1 cellular context compared by ENCODE assay signal in the genomic region with DNA sequence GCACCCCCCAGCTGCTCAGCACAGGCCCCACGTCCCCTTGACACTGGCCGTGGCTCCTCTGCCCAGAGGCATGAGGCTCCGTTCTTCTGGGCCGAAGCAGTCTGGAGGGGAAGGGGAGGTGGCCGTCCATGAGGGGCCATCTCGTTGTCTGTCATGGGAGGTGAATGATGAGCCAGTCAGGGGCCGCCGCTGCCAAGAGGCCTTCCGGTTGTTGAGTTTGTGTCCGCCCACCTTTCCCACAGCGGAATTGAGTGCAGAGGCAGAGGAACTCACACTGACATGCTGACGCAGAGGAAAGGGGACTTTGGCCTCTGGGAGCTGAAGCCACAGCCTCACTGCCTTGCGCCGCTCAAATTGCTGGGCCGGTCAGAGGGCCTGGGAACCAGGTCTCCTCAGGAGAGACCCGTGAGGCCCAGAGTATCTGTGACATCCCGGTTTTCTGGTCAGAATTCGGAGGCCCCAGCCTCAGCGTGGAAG.
TF ChIP-seq lines count a peak whose summit lies in the region.

No MANE protein-coding gene starts in this region.

TF ChIP-seq in HepG2, 621 proteins besides CTCF, POLR2A, EP300 and RAD21 (continued from another document and continues in another):
- TF ChIP-seq, protein P1, sequence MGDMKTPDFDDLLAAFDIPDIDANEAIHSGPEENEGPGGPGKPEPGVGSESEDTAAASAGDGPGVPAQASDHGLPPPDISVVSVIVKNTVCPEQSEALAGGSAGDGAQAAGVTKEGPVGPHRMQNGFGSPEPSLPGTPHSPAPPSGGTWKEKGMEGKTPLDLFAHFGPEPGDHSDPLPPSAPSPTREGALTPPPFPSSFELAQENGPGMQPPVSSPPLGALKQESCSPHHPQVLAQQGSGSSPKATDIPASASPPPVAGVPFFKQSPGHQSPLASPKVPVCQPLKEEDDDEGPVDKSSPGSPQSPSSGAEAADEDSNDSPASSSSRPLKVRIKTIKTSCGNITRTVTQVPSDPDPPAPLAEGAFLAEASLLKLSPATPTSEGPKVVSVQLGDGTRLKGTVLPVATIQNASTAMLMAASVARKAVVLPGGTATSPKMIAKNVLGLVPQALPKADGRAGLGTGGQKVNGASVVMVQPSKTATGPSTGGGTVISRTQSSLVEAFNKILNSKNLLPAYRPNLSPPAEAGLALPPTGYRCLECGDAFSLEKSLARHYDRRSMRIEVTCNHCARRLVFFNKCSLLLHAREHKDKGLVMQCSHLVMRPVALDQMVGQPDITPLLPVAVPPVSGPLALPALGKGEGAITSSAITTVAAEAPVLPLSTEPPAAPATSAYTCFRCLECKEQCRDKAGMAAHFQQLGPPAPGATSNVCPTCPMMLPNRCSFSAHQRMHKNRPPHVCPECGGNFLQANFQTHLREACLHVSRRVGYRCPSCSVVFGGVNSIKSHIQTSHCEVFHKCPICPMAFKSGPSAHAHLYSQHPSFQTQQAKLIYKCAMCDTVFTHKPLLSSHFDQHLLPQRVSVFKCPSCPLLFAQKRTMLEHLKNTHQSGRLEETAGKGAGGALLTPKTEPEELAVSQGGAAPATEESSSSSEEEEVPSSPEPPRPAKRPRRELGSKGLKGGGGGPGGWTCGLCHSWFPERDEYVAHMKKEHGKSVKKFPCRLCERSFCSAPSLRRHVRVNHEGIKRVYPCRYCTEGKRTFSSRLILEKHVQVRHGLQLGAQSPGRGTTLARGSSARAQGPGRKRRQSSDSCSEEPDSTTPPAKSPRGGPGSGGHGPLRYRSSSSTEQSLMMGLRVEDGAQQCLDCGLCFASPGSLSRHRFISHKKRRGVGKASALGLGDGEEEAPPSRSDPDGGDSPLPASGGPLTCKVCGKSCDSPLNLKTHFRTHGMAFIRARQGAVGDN (CRISPR knock-in tag; IDR thresholded peaks at IDR 0.05), result peak; percentile 87
- TF ChIP-seq HCFC1 (IDR thresholded peaks at IDR 0.05; ENCODE audit: low read depth, low read length), result no peak
- TF ChIP-seq ZNF629 (CRISPR knock-in tag; conservative IDR thresholded peaks at IDR 0.05), result peak; percentile 46; the same call in 1 of the 2 replicates
- TF ChIP-seq, protein P2, sequence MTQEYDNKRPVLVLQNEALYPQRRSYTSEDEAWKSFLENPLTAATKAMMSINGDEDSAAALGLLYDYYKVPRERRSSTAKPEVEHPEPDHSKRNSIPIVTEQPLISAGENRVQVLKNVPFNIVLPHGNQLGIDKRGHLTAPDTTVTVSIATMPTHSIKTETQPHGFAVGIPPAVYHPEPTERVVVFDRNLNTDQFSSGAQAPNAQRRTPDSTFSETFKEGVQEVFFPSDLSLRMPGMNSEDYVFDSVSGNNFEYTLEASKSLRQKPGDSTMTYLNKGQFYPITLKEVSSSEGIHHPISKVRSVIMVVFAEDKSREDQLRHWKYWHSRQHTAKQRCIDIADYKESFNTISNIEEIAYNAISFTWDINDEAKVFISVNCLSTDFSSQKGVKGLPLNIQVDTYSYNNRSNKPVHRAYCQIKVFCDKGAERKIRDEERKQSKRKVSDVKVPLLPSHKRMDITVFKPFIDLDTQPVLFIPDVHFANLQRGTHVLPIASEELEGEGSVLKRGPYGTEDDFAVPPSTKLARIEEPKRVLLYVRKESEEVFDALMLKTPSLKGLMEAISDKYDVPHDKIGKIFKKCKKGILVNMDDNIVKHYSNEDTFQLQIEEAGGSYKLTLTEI (CRISPR knock-in tag; conservative IDR thresholded peaks at IDR 0.05), result no peak
- TF ChIP-seq ONECUT2 (CRISPR knock-in tag; IDR thresholded peaks at IDR 0.05), result no peak
- TF ChIP-seq PHF8 (CRISPR knock-in tag; IDR thresholded peaks at IDR 0.05), result peak; percentile 60
- no peak for TF ChIP-seq ZNF543 (CRISPR knock-in tag; IDR thresholded peaks at IDR 0.05)
- TF ChIP-seq, protein P3, sequence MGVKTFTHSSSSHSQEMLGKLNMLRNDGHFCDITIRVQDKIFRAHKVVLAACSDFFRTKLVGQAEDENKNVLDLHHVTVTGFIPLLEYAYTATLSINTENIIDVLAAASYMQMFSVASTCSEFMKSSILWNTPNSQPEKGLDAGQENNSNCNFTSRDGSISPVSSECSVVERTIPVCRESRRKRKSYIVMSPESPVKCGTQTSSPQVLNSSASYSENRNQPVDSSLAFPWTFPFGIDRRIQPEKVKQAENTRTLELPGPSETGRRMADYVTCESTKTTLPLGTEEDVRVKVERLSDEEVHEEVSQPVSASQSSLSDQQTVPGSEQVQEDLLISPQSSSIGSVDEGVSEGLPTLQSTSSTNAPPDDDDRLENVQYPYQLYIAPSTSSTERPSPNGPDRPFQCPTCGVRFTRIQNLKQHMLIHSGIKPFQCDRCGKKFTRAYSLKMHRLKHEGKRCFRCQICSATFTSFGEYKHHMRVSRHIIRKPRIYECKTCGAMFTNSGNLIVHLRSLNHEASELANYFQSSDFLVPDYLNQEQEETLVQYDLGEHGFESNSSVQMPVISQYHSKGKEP (CRISPR knock-in tag; IDR thresholded peaks at IDR 0.05), result no peak
- TF ChIP-seq, protein P4, sequence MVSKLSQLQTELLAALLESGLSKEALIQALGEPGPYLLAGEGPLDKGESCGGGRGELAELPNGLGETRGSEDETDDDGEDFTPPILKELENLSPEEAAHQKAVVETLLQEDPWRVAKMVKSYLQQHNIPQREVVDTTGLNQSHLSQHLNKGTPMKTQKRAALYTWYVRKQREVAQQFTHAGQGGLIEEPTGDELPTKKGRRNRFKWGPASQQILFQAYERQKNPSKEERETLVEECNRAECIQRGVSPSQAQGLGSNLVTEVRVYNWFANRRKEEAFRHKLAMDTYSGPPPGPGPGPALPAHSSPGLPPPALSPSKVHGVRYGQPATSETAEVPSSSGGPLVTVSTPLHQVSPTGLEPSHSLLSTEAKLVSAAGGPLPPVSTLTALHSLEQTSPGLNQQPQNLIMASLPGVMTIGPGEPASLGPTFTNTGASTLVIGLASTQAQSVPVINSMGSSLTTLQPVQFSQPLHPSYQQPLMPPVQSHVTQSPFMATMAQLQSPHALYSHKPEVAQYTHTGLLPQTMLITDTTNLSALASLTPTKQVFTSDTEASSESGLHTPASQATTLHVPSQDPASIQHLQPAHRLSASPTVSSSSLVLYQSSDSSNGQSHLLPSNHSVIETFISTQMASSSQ (IDR thresholded peaks at IDR 0.05; ENCODE audit: low read depth), result no peak
- TF ChIP-seq, protein P4 (CRISPR knock-in tag; IDR thresholded peaks at IDR 0.05; ENCODE audit: borderline replicate concordance), result no peak
- TF ChIP-seq, protein P5, sequence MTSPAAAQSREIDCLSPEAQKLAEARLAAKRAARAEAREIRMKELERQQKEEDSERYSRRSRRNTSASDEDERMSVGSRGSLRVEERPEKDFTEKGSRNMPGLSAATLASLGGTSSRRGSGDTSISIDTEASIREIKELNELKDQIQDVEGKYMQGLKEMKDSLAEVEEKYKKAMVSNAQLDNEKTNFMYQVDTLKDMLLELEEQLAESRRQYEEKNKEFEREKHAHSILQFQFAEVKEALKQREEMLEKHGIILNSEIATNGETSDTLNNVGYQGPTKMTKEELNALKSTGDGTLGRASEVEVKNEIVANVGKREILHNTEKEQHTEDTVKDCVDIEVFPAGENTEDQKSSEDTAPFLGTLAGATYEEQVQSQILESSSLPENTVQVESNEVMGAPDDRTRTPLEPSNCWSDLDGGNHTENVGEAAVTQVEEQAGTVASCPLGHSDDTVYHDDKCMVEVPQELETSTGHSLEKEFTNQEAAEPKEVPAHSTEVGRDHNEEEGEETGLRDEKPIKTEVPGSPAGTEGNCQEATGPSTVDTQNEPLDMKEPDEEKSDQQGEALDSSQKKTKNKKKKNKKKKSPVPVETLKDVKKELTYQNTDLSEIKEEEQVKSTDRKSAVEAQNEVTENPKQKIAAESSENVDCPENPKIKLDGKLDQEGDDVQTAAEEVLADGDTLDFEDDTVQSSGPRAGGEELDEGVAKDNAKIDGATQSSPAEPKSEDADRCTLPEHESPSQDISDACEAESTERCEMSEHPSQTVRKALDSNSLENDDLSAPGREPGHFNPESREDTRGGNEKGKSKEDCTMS (CRISPR knock-in tag; conservative IDR thresholded peaks at IDR 0.05), result no peak
- TF ChIP-seq, protein P6, sequence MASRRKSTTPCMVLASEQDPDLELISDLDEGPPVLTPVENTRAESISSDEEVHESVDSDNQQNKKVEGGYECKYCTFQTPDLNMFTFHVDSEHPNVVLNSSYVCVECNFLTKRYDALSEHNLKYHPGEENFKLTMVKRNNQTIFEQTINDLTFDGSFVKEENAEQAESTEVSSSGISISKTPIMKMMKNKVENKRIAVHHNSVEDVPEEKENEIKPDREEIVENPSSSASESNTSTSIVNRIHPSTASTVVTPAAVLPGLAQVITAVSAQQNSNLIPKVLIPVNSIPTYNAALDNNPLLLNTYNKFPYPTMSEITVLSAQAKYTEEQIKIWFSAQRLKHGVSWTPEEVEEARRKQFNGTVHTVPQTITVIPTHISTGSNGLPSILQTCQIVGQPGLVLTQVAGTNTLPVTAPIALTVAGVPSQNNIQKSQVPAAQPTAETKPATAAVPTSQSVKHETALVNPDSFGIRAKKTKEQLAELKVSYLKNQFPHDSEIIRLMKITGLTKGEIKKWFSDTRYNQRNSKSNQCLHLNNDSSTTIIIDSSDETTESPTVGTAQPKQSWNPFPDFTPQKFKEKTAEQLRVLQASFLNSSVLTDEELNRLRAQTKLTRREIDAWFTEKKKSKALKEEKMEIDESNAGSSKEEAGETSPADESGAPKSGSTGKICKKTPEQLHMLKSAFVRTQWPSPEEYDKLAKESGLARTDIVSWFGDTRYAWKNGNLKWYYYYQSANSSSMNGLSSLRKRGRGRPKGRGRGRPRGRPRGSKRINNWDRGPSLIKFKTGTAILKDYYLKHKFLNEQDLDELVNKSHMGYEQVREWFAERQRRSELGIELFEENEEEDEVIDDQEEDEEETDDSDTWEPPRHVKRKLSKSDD (CRISPR knock-in tag; IDR thresholded peaks at IDR 0.05; ENCODE audit: low read depth), result peak; percentile 45; the same call in 1 of the 2 replicates
- TF ChIP-seq ZKSCAN5 (CRISPR knock-in tag; IDR thresholded peaks at IDR 0.05), result no peak
- TF ChIP-seq ZNF614 (CRISPR knock-in tag; IDR thresholded peaks at IDR 0.05; ENCODE audit: borderline replicate concordance), result 0 out of 2 replicates have a peak, but pooled peaks have one; percentile 21
- TF ChIP-seq CAMTA2 (CRISPR knock-in tag; IDR thresholded peaks at IDR 0.05; ENCODE audit: borderline replicate concordance), result no peak
- TF ChIP-seq HMG20A (CRISPR knock-in tag; IDR thresholded peaks at IDR 0.05; ENCODE audit: borderline replicate concordance), result no peak; the same call in 1 of the 2 replicates
- TF ChIP-seq SPEN (CRISPR knock-in tag; IDR thresholded peaks at IDR 0.05; ENCODE audit: low read depth), result peak; percentile 88
- TF ChIP-seq, protein P7, sequence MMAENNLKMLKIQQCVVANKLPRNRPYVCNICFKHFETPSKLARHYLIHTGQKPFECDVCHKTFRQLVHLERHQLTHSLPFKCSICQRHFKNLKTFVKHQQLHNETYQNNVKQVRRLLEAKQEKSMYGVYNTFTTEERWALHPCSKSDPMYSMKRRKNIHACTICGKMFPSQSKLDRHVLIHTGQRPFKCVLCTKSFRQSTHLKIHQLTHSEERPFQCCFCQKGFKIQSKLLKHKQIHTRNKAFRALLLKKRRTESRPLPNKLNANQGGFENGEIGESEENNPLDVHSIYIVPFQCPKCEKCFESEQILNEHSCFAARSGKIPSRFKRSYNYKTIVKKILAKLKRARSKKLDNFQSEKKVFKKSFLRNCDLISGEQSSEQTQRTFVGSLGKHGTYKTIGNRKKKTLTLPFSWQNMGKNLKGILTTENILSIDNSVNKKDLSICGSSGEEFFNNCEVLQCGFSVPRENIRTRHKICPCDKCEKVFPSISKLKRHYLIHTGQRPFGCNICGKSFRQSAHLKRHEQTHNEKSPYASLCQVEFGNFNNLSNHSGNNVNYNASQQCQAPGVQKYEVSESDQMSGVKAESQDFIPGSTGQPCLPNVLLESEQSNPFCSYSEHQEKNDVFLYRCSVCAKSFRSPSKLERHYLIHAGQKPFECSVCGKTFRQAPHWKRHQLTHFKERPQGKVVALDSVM (CRISPR knock-in tag; IDR thresholded peaks at IDR 0.05), result no peak
- no peak for TF ChIP-seq ZNF101 (CRISPR knock-in tag; IDR thresholded peaks at IDR 0.05; ENCODE audit: borderline replicate concordance, low read depth)
- TF ChIP-seq ZNF329 (CRISPR knock-in tag; IDR thresholded peaks at IDR 0.05; ENCODE audit: low read depth), result no peak
- no peak for TF ChIP-seq ZNF75D (CRISPR knock-in tag; IDR thresholded peaks at IDR 0.05; ENCODE audit: borderline replicate concordance)
- peak; percentile 72 for TF ChIP-seq POGZ (CRISPR knock-in tag; IDR thresholded peaks at IDR 0.05)
- TF ChIP-seq ZNF879 (CRISPR knock-in tag; IDR thresholded peaks at IDR 0.05), result no peak
- TF ChIP-seq SMARCE1 (IDR thresholded peaks at IDR 0.05; ENCODE audit: borderline replicate concordance), result no peak
- TF ChIP-seq ZNF317 (CRISPR knock-in tag; IDR thresholded peaks at IDR 0.05), result no peak
